ENCODE assay signal across 28 cellular contexts in the genomic region with DNA sequence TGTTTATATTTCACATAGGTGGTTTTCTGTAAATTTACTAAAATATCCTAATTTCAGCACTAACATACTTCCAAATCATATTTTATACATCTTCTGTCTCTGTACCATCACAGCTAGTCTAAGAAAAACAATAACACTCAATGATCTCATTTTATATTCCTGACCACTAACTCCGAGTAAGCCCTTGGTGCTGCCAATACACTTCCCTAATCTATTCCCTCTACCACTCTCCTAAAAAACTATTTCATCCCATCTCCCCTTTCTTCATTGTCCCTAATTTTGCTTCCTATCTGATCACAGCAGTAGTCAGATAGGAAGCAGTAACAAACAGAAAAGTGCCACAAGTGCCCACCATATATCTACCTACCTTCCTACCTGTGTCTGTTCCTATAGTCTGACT.
"Had no signal": no experiment of that assay in that cellular context is flagged by ENCODE, and none has a peak within 500 bp of the region (broad histone marks: within the 10 kb centered on the region; RNA-seq: fewer than 3 reads in every experiment).

No MANE protein-coding gene starts in this region.

- H3K36me3 ChIP-seq: colonic mucosa, esophagus muscularis mucosa, gastrocnemius medialis, gastroesophageal sphincter, heart left ventricle, heart right ventricle had no signal

- H3K4me3 ChIP-seq: colonic mucosa, coronary artery, dorsolateral prefrontal cortex, esophagus muscularis mucosa, esophagus squamous epithelium, gastrocnemius medialis, gastroesophageal sphincter, heart left ventricle, heart right ventricle had no signal

- H3K9me3 ChIP-seq: colonic mucosa, esophagus muscularis mucosa, esophagus squamous epithelium, gastrocnemius medialis, gastroesophageal sphincter, heart left ventricle, heart right ventricle had no signal

- DNase-seq: colonic mucosa; cortex of kidney; dermis blood vessel endothelial cell; dorsolateral prefrontal cortex; effector CD4-positive, alpha-beta T cell; effector CD8-positive, alpha-beta T cell; effector memory CD4-positive, alpha-beta T cell; effector memory CD8-positive, alpha-beta T cell; endodermal cell; erythroblast; esophagus squamous epithelium; foreskin fibroblast; foreskin keratinocyte; foreskin melanocyte; gastrocnemius medialis; glutamatergic neuron; head of caudate nucleus; heart left ventricle; heart right ventricle had no signal

- H3K27ac ChIP-seq: colonic mucosa, coronary artery, dorsolateral prefrontal cortex, epithelial cell of prostate, esophagus muscularis mucosa, esophagus squamous epithelium, foreskin keratinocyte, gastrocnemius medialis, gastroesophageal sphincter, heart left ventricle, heart right ventricle had no signal

- H3K4me1 ChIP-seq: colonic mucosa had no signal

- ATAC-seq: effector memory CD8-positive, alpha-beta T cell; esophagus mucosa; foreskin keratinocyte; gastrocnemius medialis; gastroesophageal sphincter; heart left ventricle; heart right ventricle had no signal

- FAIRE-seq: colon, endometrium, endothelial cell of umbilical vein, frontal cortex had no signal

- H3K27me3 ChIP-seq: colonic mucosa, dorsolateral prefrontal cortex, esophagus muscularis mucosa, esophagus squamous epithelium, foreskin keratinocyte, gastrocnemius medialis, gastroesophageal sphincter, heart left ventricle, heart right ventricle had no signal
